1 cellular context compared by ENCODE assay signal in the genomic region with DNA sequence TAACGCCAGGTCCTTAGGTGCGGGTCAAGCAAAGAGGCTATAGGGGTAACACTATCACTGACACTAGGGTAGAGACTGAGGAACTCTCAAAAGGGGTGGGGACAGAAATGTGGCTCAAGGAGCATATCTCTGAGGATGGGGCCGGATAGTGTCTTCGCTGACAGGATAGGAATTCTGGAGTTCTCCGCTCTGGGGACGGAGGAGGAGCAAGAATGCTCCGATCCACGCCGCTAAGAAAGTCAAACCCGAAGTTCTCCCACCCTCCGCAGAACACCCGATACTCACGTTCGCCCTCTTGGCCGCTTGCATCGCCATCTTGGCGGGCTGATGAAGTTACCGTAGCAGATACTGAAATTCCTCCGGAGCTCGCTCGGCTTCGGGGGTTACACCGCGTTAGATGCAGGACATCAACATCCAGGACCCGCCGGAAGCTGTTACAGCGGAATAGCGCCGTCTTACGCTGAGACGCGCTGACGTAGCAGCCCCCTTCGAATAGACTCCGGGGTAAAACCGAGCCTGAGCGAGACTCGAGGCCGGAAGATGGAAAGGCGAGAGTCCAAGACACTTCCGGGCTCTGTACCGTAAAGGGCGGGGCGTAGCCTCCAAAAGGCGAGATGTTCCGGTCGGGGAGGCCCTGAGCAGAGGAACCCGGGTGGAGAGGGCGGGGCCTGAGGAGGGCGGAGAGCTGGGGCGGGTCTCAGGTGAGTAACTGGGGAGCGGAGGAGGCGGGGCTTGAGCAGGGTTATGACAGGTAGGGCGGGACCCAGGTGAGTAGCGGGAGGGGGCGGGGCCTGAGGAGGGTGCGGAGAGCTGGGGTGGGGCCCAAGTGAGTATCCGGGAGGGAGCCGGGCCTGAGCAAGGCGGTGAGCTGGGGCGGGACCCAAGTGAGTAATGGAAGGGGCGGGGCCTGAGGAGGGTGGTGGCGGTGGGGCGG.
TF ChIP-seq lines count a peak whose summit lies in the region.

A gene with protein sequence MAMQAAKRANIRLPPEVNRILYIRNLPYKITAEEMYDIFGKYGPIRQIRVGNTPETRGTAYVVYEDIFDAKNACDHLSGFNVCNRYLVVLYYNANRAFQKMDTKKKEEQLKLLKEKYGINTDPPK (minus strand): TSS at position 412 of the 934 bp plus-strand sequence. CDS start 97 bp downstream, at position 315.

TF ChIP-seq in K562, 482 proteins besides CTCF, POLR2A, EP300 and RAD21 (continued from another document and continues in another):
- peak; percentile 95 for TF ChIP-seq CTBP1 (IDR thresholded peaks at IDR 0.05; ENCODE audit: borderline replicate concordance)
- peak; percentile 82 for TF ChIP-seq JUN (IDR thresholded peaks at IDR 0.05; ENCODE audit: borderline replicate concordance, low read depth, low read length)
- TF ChIP-seq JUN (CRISPR knock-in tag; IDR thresholded peaks at IDR 0.05; ENCODE audit: borderline replicate concordance), result no peak
- TF ChIP-seq SLC30A9 (CRISPR knock-in tag; IDR thresholded peaks at IDR 0.05), result no peak
- TF ChIP-seq KLF6 (CRISPR knock-in tag; IDR thresholded peaks at IDR 0.05; ENCODE audit: borderline replicate concordance), result peak; percentile 15; the same call in 1 of the 2 replicates
- TF ChIP-seq RBBP5 (IDR thresholded peaks at IDR 0.05; ENCODE audit: borderline replicate concordance, insufficient read depth, low read length, poor library complexity, severe bottlenecking), result peak; percentile 99
- TF ChIP-seq, protein P1, sequence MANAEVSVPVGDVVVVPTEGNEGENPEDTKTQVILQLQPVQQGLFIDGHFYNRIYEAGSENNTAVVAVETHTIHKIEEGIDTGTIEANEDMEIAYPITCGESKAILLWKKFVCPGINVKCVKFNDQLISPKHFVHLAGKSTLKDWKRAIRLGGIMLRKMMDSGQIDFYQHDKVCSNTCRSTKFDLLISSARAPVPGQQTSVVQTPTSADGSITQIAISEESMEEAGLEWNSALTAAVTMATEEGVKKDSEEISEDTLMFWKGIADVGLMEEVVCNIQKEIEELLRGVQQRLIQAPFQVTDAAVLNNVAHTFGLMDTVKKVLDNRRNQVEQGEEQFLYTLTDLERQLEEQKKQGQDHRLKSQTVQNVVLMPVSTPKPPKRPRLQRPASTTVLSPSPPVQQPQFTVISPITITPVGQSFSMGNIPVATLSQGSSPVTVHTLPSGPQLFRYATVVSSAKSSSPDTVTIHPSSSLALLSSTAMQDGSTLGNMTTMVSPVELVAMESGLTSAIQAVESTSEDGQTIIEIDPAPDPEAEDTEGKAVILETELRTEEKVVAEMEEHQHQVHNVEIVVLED (CRISPR knock-in tag; IDR thresholded peaks at IDR 0.05), result peak; percentile 100
- TF ChIP-seq, protein P2, sequence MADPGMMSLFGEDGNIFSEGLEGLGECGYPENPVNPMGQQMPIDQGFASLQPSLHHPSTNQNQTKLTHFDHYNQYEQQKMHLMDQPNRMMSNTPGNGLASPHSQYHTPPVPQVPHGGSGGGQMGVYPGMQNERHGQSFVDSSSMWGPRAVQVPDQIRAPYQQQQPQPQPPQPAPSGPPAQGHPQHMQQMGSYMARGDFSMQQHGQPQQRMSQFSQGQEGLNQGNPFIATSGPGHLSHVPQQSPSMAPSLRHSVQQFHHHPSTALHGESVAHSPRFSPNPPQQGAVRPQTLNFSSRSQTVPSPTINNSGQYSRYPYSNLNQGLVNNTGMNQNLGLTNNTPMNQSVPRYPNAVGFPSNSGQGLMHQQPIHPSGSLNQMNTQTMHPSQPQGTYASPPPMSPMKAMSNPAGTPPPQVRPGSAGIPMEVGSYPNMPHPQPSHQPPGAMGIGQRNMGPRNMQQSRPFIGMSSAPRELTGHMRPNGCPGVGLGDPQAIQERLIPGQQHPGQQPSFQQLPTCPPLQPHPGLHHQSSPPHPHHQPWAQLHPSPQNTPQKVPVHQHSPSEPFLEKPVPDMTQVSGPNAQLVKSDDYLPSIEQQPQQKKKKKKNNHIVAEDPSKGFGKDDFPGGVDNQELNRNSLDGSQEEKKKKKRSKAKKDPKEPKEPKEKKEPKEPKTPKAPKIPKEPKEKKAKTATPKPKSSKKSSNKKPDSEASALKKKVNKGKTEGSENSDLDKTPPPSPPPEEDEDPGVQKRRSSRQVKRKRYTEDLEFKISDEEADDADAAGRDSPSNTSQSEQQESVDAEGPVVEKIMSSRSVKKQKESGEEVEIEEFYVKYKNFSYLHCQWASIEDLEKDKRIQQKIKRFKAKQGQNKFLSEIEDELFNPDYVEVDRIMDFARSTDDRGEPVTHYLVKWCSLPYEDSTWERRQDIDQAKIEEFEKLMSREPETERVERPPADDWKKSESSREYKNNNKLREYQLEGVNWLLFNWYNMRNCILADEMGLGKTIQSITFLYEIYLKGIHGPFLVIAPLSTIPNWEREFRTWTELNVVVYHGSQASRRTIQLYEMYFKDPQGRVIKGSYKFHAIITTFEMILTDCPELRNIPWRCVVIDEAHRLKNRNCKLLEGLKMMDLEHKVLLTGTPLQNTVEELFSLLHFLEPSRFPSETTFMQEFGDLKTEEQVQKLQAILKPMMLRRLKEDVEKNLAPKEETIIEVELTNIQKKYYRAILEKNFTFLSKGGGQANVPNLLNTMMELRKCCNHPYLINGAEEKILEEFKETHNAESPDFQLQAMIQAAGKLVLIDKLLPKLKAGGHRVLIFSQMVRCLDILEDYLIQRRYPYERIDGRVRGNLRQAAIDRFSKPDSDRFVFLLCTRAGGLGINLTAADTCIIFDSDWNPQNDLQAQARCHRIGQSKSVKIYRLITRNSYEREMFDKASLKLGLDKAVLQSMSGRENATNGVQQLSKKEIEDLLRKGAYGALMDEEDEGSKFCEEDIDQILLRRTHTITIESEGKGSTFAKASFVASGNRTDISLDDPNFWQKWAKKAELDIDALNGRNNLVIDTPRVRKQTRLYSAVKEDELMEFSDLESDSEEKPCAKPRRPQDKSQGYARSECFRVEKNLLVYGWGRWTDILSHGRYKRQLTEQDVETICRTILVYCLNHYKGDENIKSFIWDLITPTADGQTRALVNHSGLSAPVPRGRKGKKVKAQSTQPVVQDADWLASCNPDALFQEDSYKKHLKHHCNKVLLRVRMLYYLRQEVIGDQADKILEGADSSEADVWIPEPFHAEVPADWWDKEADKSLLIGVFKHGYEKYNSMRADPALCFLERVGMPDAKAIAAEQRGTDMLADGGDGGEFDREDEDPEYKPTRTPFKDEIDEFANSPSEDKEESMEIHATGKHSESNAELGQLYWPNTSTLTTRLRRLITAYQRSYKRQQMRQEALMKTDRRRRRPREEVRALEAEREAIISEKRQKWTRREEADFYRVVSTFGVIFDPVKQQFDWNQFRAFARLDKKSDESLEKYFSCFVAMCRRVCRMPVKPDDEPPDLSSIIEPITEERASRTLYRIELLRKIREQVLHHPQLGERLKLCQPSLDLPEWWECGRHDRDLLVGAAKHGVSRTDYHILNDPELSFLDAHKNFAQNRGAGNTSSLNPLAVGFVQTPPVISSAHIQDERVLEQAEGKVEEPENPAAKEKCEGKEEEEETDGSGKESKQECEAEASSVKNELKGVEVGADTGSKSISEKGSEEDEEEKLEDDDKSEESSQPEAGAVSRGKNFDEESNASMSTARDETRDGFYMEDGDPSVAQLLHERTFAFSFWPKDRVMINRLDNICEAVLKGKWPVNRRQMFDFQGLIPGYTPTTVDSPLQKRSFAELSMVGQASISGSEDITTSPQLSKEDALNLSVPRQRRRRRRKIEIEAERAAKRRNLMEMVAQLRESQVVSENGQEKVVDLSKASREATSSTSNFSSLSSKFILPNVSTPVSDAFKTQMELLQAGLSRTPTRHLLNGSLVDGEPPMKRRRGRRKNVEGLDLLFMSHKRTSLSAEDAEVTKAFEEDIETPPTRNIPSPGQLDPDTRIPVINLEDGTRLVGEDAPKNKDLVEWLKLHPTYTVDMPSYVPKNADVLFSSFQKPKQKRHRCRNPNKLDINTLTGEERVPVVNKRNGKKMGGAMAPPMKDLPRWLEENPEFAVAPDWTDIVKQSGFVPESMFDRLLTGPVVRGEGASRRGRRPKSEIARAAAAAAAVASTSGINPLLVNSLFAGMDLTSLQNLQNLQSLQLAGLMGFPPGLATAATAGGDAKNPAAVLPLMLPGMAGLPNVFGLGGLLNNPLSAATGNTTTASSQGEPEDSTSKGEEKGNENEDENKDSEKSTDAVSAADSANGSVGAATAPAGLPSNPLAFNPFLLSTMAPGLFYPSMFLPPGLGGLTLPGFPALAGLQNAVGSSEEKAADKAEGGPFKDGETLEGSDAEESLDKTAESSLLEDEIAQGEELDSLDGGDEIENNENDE (IDR thresholded peaks at IDR 0.05; ENCODE audit: low read depth, low read length), result peak; percentile 62
- no peak for TF ChIP-seq NFYB (IDR thresholded peaks at IDR 0.05; ENCODE audit: extremely low read depth, insufficient read length)
- TF ChIP-seq, protein P3, sequence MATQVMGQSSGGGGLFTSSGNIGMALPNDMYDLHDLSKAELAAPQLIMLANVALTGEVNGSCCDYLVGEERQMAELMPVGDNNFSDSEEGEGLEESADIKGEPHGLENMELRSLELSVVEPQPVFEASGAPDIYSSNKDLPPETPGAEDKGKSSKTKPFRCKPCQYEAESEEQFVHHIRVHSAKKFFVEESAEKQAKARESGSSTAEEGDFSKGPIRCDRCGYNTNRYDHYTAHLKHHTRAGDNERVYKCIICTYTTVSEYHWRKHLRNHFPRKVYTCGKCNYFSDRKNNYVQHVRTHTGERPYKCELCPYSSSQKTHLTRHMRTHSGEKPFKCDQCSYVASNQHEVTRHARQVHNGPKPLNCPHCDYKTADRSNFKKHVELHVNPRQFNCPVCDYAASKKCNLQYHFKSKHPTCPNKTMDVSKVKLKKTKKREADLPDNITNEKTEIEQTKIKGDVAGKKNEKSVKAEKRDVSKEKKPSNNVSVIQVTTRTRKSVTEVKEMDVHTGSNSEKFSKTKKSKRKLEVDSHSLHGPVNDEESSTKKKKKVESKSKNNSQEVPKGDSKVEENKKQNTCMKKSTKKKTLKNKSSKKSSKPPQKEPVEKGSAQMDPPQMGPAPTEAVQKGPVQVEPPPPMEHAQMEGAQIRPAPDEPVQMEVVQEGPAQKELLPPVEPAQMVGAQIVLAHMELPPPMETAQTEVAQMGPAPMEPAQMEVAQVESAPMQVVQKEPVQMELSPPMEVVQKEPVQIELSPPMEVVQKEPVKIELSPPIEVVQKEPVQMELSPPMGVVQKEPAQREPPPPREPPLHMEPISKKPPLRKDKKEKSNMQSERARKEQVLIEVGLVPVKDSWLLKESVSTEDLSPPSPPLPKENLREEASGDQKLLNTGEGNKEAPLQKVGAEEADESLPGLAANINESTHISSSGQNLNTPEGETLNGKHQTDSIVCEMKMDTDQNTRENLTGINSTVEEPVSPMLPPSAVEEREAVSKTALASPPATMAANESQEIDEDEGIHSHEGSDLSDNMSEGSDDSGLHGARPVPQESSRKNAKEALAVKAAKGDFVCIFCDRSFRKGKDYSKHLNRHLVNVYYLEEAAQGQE (CRISPR knock-in tag; IDR thresholded peaks at IDR 0.05; ENCODE audit: low read depth), result peak; percentile 69; the same call in 1 of the 2 replicates
- peak; percentile 70; the same call in 1 of the 2 replicates for TF ChIP-seq POLR2AphosphoS2 (IDR thresholded peaks at IDR 0.05; ENCODE audit: low read length)
- TF ChIP-seq, protein P4, sequence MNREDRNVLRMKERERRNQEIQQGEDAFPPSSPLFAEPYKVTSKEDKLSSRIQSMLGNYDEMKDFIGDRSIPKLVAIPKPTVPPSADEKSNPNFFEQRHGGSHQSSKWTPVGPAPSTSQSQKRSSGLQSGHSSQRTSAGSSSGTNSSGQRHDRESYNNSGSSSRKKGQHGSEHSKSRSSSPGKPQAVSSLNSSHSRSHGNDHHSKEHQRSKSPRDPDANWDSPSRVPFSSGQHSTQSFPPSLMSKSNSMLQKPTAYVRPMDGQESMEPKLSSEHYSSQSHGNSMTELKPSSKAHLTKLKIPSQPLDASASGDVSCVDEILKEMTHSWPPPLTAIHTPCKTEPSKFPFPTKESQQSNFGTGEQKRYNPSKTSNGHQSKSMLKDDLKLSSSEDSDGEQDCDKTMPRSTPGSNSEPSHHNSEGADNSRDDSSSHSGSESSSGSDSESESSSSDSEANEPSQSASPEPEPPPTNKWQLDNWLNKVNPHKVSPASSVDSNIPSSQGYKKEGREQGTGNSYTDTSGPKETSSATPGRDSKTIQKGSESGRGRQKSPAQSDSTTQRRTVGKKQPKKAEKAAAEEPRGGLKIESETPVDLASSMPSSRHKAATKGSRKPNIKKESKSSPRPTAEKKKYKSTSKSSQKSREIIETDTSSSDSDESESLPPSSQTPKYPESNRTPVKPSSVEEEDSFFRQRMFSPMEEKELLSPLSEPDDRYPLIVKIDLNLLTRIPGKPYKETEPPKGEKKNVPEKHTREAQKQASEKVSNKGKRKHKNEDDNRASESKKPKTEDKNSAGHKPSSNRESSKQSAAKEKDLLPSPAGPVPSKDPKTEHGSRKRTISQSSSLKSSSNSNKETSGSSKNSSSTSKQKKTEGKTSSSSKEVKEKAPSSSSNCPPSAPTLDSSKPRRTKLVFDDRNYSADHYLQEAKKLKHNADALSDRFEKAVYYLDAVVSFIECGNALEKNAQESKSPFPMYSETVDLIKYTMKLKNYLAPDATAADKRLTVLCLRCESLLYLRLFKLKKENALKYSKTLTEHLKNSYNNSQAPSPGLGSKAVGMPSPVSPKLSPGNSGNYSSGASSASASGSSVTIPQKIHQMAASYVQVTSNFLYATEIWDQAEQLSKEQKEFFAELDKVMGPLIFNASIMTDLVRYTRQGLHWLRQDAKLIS (CRISPR knock-in tag; IDR thresholded peaks at IDR 0.05), result peak; percentile 81
- no peak for TF ChIP-seq ZNF124 (CRISPR knock-in tag; IDR thresholded peaks at IDR 0.05)
- TF ChIP-seq NFRKB (IDR thresholded peaks at IDR 0.05; ENCODE audit: low read depth), result peak; percentile 92
- TF ChIP-seq NBN (IDR thresholded peaks at IDR 0.05; ENCODE audit: low read depth), result peak; percentile 91
- 0 out of 2 replicates have a peak, but pooled peaks have one; percentile 74 for TF ChIP-seq ZNF232 (CRISPR knock-in tag; IDR thresholded peaks at IDR 0.05)
- TF ChIP-seq, protein P5, sequence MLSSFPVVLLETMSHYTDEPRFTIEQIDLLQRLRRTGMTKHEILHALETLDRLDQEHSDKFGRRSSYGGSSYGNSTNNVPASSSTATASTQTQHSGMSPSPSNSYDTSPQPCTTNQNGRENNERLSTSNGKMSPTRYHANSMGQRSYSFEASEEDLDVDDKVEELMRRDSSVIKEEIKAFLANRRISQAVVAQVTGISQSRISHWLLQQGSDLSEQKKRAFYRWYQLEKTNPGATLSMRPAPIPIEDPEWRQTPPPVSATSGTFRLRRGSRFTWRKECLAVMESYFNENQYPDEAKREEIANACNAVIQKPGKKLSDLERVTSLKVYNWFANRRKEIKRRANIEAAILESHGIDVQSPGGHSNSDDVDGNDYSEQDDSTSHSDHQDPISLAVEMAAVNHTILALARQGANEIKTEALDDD (IDR thresholded peaks at IDR 0.05), result no peak
- peak; percentile 43; the same call in 1 of the 2 replicates for TF ChIP-seq NFE2 (IDR thresholded peaks at IDR 0.05; ENCODE audit: low read depth)
- TF ChIP-seq ARID1B (IDR thresholded peaks at IDR 0.05), result peak; percentile 19; the same call in 1 of the 2 replicates
- no peak for TF ChIP-seq MECOM (CRISPR knock-in tag; IDR thresholded peaks at IDR 0.05)
